34 cellular contexts compared by ENCODE assay signal in the genomic region with DNA sequence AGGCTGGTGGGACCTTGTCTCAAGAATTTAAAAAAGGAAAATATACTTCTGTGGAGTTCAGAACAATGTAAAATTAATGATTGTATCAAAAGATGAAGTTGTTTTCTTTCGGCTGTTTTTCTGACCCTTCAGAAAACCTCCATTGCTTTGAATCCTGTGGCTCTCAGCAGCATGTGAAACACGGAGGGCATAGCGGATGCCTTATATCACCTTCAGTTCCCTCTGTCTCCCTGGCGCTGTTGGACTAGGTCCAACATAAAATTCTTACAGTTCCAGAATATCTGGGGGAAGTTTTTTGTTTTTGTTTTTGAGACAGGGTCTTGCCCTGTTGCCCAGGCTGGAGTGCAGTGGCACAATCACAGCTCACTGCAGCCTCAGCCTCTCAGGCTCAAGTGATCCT.
"Had no signal": no experiment of that assay in that cellular context is flagged by ENCODE, and none has a peak within 500 bp of the region (broad histone marks: within the 10 kb centered on the region; RNA-seq: fewer than 3 reads in every experiment).

No MANE protein-coding gene starts in this region.

- DNase-seq: activated B cell treated with CpG ODN at 0.5 μM for 24 hours; activated CD4-positive, alpha-beta memory T cell treated with anti-CD3 and anti-CD28 coated beads for 36 hours; activated CD4-positive, alpha-beta T cell treated with anti-CD3 and anti-CD28 coated beads for 4 hours; activated CD4-positive, alpha-beta T cell treated with anti-CD3 and anti-CD28 coated beads, Interleukin-2, amount 10 ng/mL, durations not matched to agents 24 days and 14 days; activated CD4-positive, alpha-beta T cell treated with anti-CD3 and anti-CD28 coated beads, Interleukin-2, amount 50 U/mL, for 1 hour; activated CD4-positive, alpha-beta T cell treated with anti-CD3 and anti-CD28 coated beads, Interleukin-2, amount 50 U/mL, for 4 hours; activated CD4-positive, CD25-positive, alpha-beta regulatory T cell treated with anti-CD3 and anti-CD28 coated beads, Interleukin-2, amount 50 U/mL, for 72 hours; activated CD8-positive, alpha-beta memory T cell treated with anti-CD3 and anti-CD28 coated beads, Interleukin-2, amount 50 U/mL, for 4 hours; activated CD8-positive, alpha-beta T cell treated with anti-CD3 and anti-CD28 coated beads for 36 hours; activated effector memory CD4-positive, alpha-beta T cell treated with anti-CD3 and anti-CD28 coated beads, Interleukin-2, amount 50 U/mL, for 16 hours; activated gamma-delta T cell treated with Interleukin-2 at 50 U/mL for 16 hours; activated naive CD4-positive, alpha-beta T cell; activated naive CD4-positive, alpha-beta T cell treated with anti-CD3 and anti-CD28 coated beads for 36 hours; activated naive CD4-positive, alpha-beta T cell treated with anti-CD3 and anti-CD28 coated beads, Interleukin-2, amount 50 U/mL, for 16 hours; activated naive CD8-positive, alpha-beta T cell treated with anti-CD3 and anti-CD28 coated beads for 36 hours; activated T-cell treated with anti-CD3 and anti-CD28 coated beads for 4 hours; activated T-cell treated with anti-CD3 and anti-CD28 coated beads, Interleukin-2, amount 50 U/mL, for 1 hour; activated T-cell treated with anti-CD3 and anti-CD28 coated beads, Interleukin-2, amount 50 U/mL, for 4 hours; activated T-cell treated with anti-CD3 and anti-CD28 coated beads, Interleukin-2, amount 50 U/mL, for 72 hours; adrenal gland; amniotic stem cell; aorta; body of pancreas; brain microvascular endothelial cell; central memory CD4-positive, alpha-beta T cell; T-helper 1 cell; T-helper 2 cell; T-helper 9 cell had no signal

- H3K36me3 ChIP-seq: adrenal gland, brain microvascular endothelial cell, breast epithelium had no signal

- H3K9me3 ChIP-seq: adrenal gland, body of pancreas, breast epithelium had no signal

- FAIRE-seq: astrocyte, TTC549 had no signal

- H3K4me1 ChIP-seq: adrenal gland, body of pancreas, breast epithelium had no signal

- ATAC-seq: activated CD8-positive, alpha-beta T cell treated with anti-CD3 and anti-CD28 coated beads for 36 hours; activated naive CD4-positive, alpha-beta T cell treated with anti-CD3 and anti-CD28 coated beads, Interleukin-2, amount 50 U/mL, for 72 hours; activated T-cell treated with anti-CD3 and anti-CD28 coated beads, Interleukin-2, amount 50 U/mL, for 4 hours; activated T-cell treated with anti-CD3 and anti-CD28 coated beads, Interleukin-2, amount 50 U/mL, for 72 hours; activated T-helper 17 cell treated with anti-CD3 and anti-CD28 coated beads, Interleukin-2, amount 50 U/mL, for 72 hours; body of pancreas had no signal

- H3K27ac ChIP-seq: adrenal gland, body of pancreas, brain microvascular endothelial cell, breast epithelium, VCaP had no signal

- H3K4me3 ChIP-seq: adrenal gland, body of pancreas, breast epithelium had no signal

- H3K27me3 ChIP-seq: adrenal gland, body of pancreas, brain microvascular endothelial cell, breast epithelium had no signal
